Comparison of ENCODE assay signal across 1 cellular context in genomic region chr3:58021072-58021959, GRCh38.
TF ChIP-seq lines count a peak whose summit lies in the region.

No MANE protein-coding gene starts in this region.

TF ChIP-seq in HepG2, 621 proteins besides CTCF, POLR2A, EP300 and RAD21 (continued from another document and continues in another):
- peak; percentile 75; the same call in 1 of the 2 replicates for TF ChIP-seq ZNF292 (CRISPR knock-in tag; IDR thresholded peaks at IDR 0.05; ENCODE audit: borderline replicate concordance, low read depth)
- TF ChIP-seq KDM5B (CRISPR knock-in tag; IDR thresholded peaks at IDR 0.05; ENCODE audit: borderline replicate concordance) = no peak; the same call in 1 of the 2 replicates
- peak; percentile 65; the same call in 1 of the 2 replicates for TF ChIP-seq ZNF414 (CRISPR knock-in tag; IDR thresholded peaks at IDR 0.05)
- TF ChIP-seq ZNF232 (CRISPR knock-in tag; IDR thresholded peaks at IDR 0.05; ENCODE audit: borderline replicate concordance) = peak; percentile 27; the same call in 1 of the 2 replicates
- TF ChIP-seq CBFB (CRISPR knock-in tag; IDR thresholded peaks at IDR 0.05) = 0 out of 2 replicates have a peak, but pooled peaks have one; percentile 17
- TF ChIP-seq ZNF547 (CRISPR knock-in tag; IDR thresholded peaks at IDR 0.05) = peak; percentile 29; the same call in 1 of the 2 replicates
- no peak for TF ChIP-seq MTF1 (CRISPR knock-in tag; IDR thresholded peaks at IDR 0.05)
- TF ChIP-seq ZFP36L1 (CRISPR knock-in tag; IDR thresholded peaks at IDR 0.05) = peak; percentile 60; the same call in 1 of the 2 replicates
- TF ChIP-seq PRDM10 (CRISPR knock-in tag; IDR thresholded peaks at IDR 0.05; ENCODE audit: low read depth) = 0 out of 2 replicates have a peak, but pooled peaks have one; percentile 26
- TF ChIP-seq RFX1 (IDR thresholded peaks at IDR 0.05) = no peak
- peak; percentile 80; the same call in 1 of the 2 replicates for TF ChIP-seq REPIN1 (CRISPR knock-in tag; IDR thresholded peaks at IDR 0.05; ENCODE audit: borderline replicate concordance, low read depth)
- TF ChIP-seq ATF7-NPFF (CRISPR knock-in tag; IDR thresholded peaks at IDR 0.05; ENCODE audit: low read depth) = no peak
- no peak; the same call in 1 of the 2 replicates for TF ChIP-seq MYPOP (CRISPR knock-in tag; IDR thresholded peaks at IDR 0.05)
- peak; percentile 78 for TF ChIP-seq BCL6 (CRISPR knock-in tag; IDR thresholded peaks at IDR 0.05)
- peak; percentile 60; the same call in 1 of the 2 replicates for TF ChIP-seq ZNF746 (CRISPR knock-in tag; IDR thresholded peaks at IDR 0.05)
- TF ChIP-seq NCOA2 (CRISPR knock-in tag; IDR thresholded peaks at IDR 0.05) = peak; percentile 83
- TF ChIP-seq PATZ1 (CRISPR knock-in tag; IDR thresholded peaks at IDR 0.05) = peak; percentile 91
- no peak for TF ChIP-seq ZC3H13 (CRISPR knock-in tag; IDR thresholded peaks at IDR 0.05)
- peak; percentile 79 for TF ChIP-seq ZMYM4 (CRISPR knock-in tag; IDR thresholded peaks at IDR 0.05)
- TF ChIP-seq ELF4 (CRISPR knock-in tag; IDR thresholded peaks at IDR 0.05; ENCODE audit: borderline replicate concordance) = no peak
- TF ChIP-seq PBX2 (CRISPR knock-in tag; IDR thresholded peaks at IDR 0.05) = no peak
- no peak for TF ChIP-seq IRX3 (CRISPR knock-in tag; IDR thresholded peaks at IDR 0.05; ENCODE audit: borderline replicate concordance, low read depth)
- peak; percentile 37; the same call in 1 of the 2 replicates for TF ChIP-seq ZSCAN21 (CRISPR knock-in tag; IDR thresholded peaks at IDR 0.05; ENCODE audit: borderline replicate concordance)
- TF ChIP-seq NFKBIZ (CRISPR knock-in tag; IDR thresholded peaks at IDR 0.05) = no peak
- TF ChIP-seq PRPF4 (IDR thresholded peaks at IDR 0.05; ENCODE audit: low read depth, low read length, poor library complexity, severe bottlenecking) = no peak
- TF ChIP-seq HIVEP1 (CRISPR knock-in tag; IDR thresholded peaks at IDR 0.05) = peak; percentile 53; the same call in 1 of the 2 replicates
- peak; percentile 83 for TF ChIP-seq ZNF710 (CRISPR knock-in tag; IDR thresholded peaks at IDR 0.05; ENCODE audit: borderline replicate concordance)
- TF ChIP-seq MTA1 (CRISPR knock-in tag; IDR thresholded peaks at IDR 0.05; ENCODE audit: borderline replicate concordance) = peak; percentile 93
- TF ChIP-seq YEATS2 (CRISPR knock-in tag; IDR thresholded peaks at IDR 0.05; ENCODE audit: borderline replicate concordance) = no peak
- TF ChIP-seq ZNF451 (CRISPR knock-in tag; IDR thresholded peaks at IDR 0.05) = 0 out of 2 replicates have a peak, but pooled peaks have one; percentile 81
- peak; percentile 43; the same call in 1 of the 2 replicates for TF ChIP-seq ZHX1 (CRISPR knock-in tag; IDR thresholded peaks at IDR 0.05; ENCODE audit: low read depth)
- peak; percentile 53; the same call in 1 of the 2 replicates for TF ChIP-seq ZGPAT (CRISPR knock-in tag; IDR thresholded peaks at IDR 0.05)
- TF ChIP-seq HDAC1 (CRISPR knock-in tag; IDR thresholded peaks at IDR 0.05) = peak; percentile 49; the same call in 1 of the 2 replicates
- peak; percentile 34; the same call in 1 of the 2 replicates for TF ChIP-seq GFI1 (CRISPR knock-in tag; IDR thresholded peaks at IDR 0.05; ENCODE audit: borderline replicate concordance)
- no peak for TF ChIP-seq ELK4 (CRISPR knock-in tag; IDR thresholded peaks at IDR 0.05; ENCODE audit: borderline replicate concordance)
- TF ChIP-seq ZFY (CRISPR knock-in tag; IDR thresholded peaks at IDR 0.05) = peak; percentile 76
- peak; percentile 76 for TF ChIP-seq ZNF501 (CRISPR knock-in tag; IDR thresholded peaks at IDR 0.05)
- TF ChIP-seq ZMYM3 (CRISPR knock-in tag; IDR thresholded peaks at IDR 0.05) = peak; percentile 70; the same call in 1 of the 2 replicates
- peak; percentile 69; the same call in 1 of the 2 replicates for TF ChIP-seq NRL (CRISPR knock-in tag; IDR thresholded peaks at IDR 0.05; ENCODE audit: borderline replicate concordance)
- TF ChIP-seq CREM (IDR thresholded peaks at IDR 0.05) = peak; percentile 58; the same call in 1 of the 2 replicates
- no peak for TF ChIP-seq CREM (CRISPR knock-in tag; IDR thresholded peaks at IDR 0.05)
- 0 out of 2 replicates have a peak, but pooled peaks have one; percentile 23 for TF ChIP-seq IRF9 (CRISPR knock-in tag; IDR thresholded peaks at IDR 0.05; ENCODE audit: borderline replicate concordance)
- no peak for TF ChIP-seq ZNF674 (CRISPR knock-in tag; IDR thresholded peaks at IDR 0.05; ENCODE audit: low read depth)
- TF ChIP-seq NFRKB (IDR thresholded peaks at IDR 0.05) = no peak
- peak; percentile 54; the same call in 1 of the 2 replicates for TF ChIP-seq YEATS4 (CRISPR knock-in tag; IDR thresholded peaks at IDR 0.05; ENCODE audit: borderline replicate concordance)
- TF ChIP-seq ESRRA (CRISPR knock-in tag; IDR thresholded peaks at IDR 0.05; ENCODE audit: low read depth) = peak; percentile 53; the same call in 1 of the 2 replicates
- no peak; the same call in 1 of the 2 replicates for TF ChIP-seq SNAI1 (CRISPR knock-in tag; IDR thresholded peaks at IDR 0.05; ENCODE audit: borderline replicate concordance)
- no peak for TF ChIP-seq ZNF263 (CRISPR knock-in tag; IDR thresholded peaks at IDR 0.05)
